ENCODE assay signal across 8 cellular contexts in genomic region chr14:93962701-93963601, GRCh38.
DNase-seq lines count a peak whose midpoint lies in the region; ATAC-seq and TF ChIP-seq lines count a peak whose summit lies in the region.
"Had no signal": no experiment of that assay in that cellular context is flagged by ENCODE, and none has a peak within 500 bp of the region (broad histone marks: within the 10 kb centered on the region; RNA-seq: fewer than 3 reads in every experiment).

No MANE protein-coding gene starts in this region.

- peak; percentile 21 for DNase-seq in NCI-H2171 (lab: John Stamatoyannopoulos, UW)
- DNase-seq in activated T-helper 9 cell treated with anti-CD3 and anti-CD28 coated beads, Interleukin-2, amount 50 U/mL, for 16 hours (ENCODE audit: low read depth), result peak; percentile 26
- DNase-seq in nephron progenitor cell, result peak; percentile 38
- no peak for DNase-seq in RWPE1 (ENCODE audit: low spot score)
- DNase-seq in kidney glomerular epithelial cell (lab: John Stamatoyannopoulos, UW), result no peak

- ATAC-seq in GM18907 (IDR thresholded peaks at IDR 0.05; ENCODE audit: unreplicated experiment), result peak; percentile 62
- ATAC-seq in HG02678 (IDR thresholded peaks at IDR 0.05; ENCODE audit: unreplicated experiment), result peak; percentile 50

- H3K27ac Mint-ChIP-seq in nephron progenitor cell, result peak overlapping the region; percentile 93
- H3K27ac Mint-ChIP-seq: nephron had no signal

- no peak for TF ChIP-seq CTCF in nephron progenitor cell (IDR thresholded peaks at IDR 0.05)
- no peak for TF ChIP-seq CTCF in RWPE1 (conservative IDR thresholded peaks at IDR 0.05; ENCODE audit: low read depth)

- peaks cover 61% of the 10 kb centered on the region for H3K4me1 Mint-ChIP-seq in nephron progenitor cell

- CTCF ChIA-PET in RWPE1 (lab: Yijun Ruan, JAX), result no interaction called here

- peak overlapping the region; percentile 33 for H3K4me3 Mint-ChIP-seq in nephron progenitor cell
- H3K4me3 Mint-ChIP-seq: nephron had no signal

- H3K36me3 Mint-ChIP-seq in nephron progenitor cell (ENCODE audit: low read depth), result no peaks in the 10 kb centered on the region

- no peak overlapping the region for H3K27ac ChIP-seq in RWPE1

- peaks cover 18% of the 10 kb centered on the region for H3K27me3 Mint-ChIP-seq in nephron progenitor cell (ENCODE audit: low read depth, poor library complexity)

- H3K9me3 Mint-ChIP-seq in nephron progenitor cell, result no peaks in the 10 kb centered on the region
- H3K9me3 Mint-ChIP-seq: nephron had no signal

- POLR2A ChIA-PET in RWPE1 (lab: Yijun Ruan, JAX; ENCODE audit: low non-redundant PET), result interaction anchor here (0.7 kb wide), 1 partner anchor 14 kb away, joined by 16 read pairs; no protein-coding TSS in a partner anchor

Comparison
In these comparisons a context has a peak if more than half of its experiments do, and no peak if none do; other contexts are left out.
1. DNase-seq: peak in NCI-H2171 (single experiment), activated T-helper 9 cell treated with anti-CD3 and anti-CD28 coated beads, Interleukin-2, amount 50 U/mL, for 16 hours (single experiment) and nephron progenitor cell (single experiment); none in RWPE1 (single experiment) and kidney glomerular epithelial cell (single experiment).